9 cellular contexts compared by ENCODE assay signal in the genomic region with DNA sequence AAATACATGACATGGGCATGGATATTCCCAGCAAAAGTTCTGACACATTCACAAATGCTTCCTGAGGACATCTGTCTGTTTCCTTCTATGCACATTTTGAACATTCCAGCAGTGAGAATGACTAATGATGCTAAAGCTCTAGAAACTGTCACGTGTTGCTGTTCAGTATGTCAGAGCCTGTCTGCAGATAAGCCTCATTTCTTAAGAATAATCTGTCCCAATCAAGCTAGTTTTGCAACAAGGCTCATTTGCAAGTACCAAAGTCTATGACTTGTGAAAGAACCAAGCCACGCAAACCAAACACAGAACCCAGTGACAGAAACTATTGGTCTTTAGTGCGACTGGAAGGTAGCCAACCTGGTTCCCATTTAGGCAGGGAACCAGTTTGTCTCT.
DNase-seq lines count a peak whose midpoint lies in the region; ATAC-seq, FAIRE-seq and TF ChIP-seq lines count a peak whose summit lies in the region.
"Had no signal": no experiment of that assay in that cellular context is flagged by ENCODE, and none has a peak within 500 bp of the region (broad histone marks: within the 10 kb centered on the region; RNA-seq: fewer than 3 reads in every experiment).

No MANE protein-coding gene starts in this region.

- H3K36me3 Mint-ChIP-seq in osteocyte (ENCODE audit: unreplicated experiment): peaks cover 1% of the 10 kb centered on the region
- no peaks in the 10 kb centered on the region for H3K36me3 Mint-ChIP-seq in activated CD4-positive, alpha-beta T cell treated with anti-CD3 and anti-CD28 coated beads for 36 hours (ENCODE audit: low read depth)

- intact Hi-C loops in activated CD4-positive, alpha-beta T cell treated with anti-CD3 and anti-CD28 coated beads for 36 hours (cut with DNase I, micrococcal nuclease): no loop called here

- peaks cover 73% of the 10 kb centered on the region for H3K4me1 Mint-ChIP-seq in osteocyte (ENCODE audit: unreplicated experiment)
- H3K4me1 Mint-ChIP-seq in activated CD4-positive, alpha-beta T cell treated with anti-CD3 and anti-CD28 coated beads for 36 hours: peaks cover 21% of the 10 kb centered on the region

- in situ Hi-C loops in Caki2 (cut with HindIII; ENCODE audit: low pct_unique_long_range_greater_than_20kb, low sequenced_read_pairs): no loop called here
- in situ Hi-C loops in GM13977 (cut with MboI; ENCODE audit: low pct_unique_long_range_greater_than_20kb, low sequenced_read_pairs, unreplicated experiment): no loop called here
- in situ Hi-C loops in KBM-7 (cut with MboI; ENCODE audit: low pct_unique_long_range_greater_than_20kb, low sequenced_read_pairs): no loop called here

- peak overlapping the region; percentile 77 for H3K27ac Mint-ChIP-seq in osteocyte (ENCODE audit: unreplicated experiment)
- no peak overlapping the region for H3K27ac Mint-ChIP-seq in activated CD4-positive, alpha-beta T cell treated with anti-CD3 and anti-CD28 coated beads for 36 hours

- CTCF ChIA-PET in activated CD4-positive, alpha-beta T cell treated with anti-CD3 and anti-CD28 coated beads for 36 hours (lab: Charles Lee): interaction anchor here (1.0 to 2.1 kb wide), 4 partner anchors 9 to 142 kb away, joined by 3 to 8 read pairs (median 4); no protein-coding TSS in a partner anchor

- DNase-seq in Caki2 (ENCODE audit: low read depth) (peak; percentile 29), RCC 7860 (ENCODE audit: low spot score) (peak; percentile 81), fibroblast of the aortic adventitia (ENCODE audit: low read depth) (peak; percentile 91), osteocyte (ENCODE audit: extremely low spot score, unreplicated experiment) (no peak), 8988T (no peak), GM13977 (ENCODE audit: low spot score) (no peak), KBM-7 (no peak)
- DNase-seq in activated CD4-positive, alpha-beta T cell treated with anti-CD3 and anti-CD28 coated beads for 36 hours: no peak
- DNase-seq: stimulated activated CD8-positive, alpha-beta memory T cell treated with anti-CD3 and anti-CD28 coated beads, Interleukin-4, amount 100 ng/mL, for 48 hours had no signal

- no peaks in the 10 kb centered on the region for H3K27me3 Mint-ChIP-seq in osteocyte (ENCODE audit: unreplicated experiment)
- H3K27me3 Mint-ChIP-seq in activated CD4-positive, alpha-beta T cell treated with anti-CD3 and anti-CD28 coated beads for 36 hours: no peaks in the 10 kb centered on the region

- POLR2A ChIA-PET in activated CD4-positive, alpha-beta T cell treated with anti-CD3 and anti-CD28 coated beads for 36 hours (lab: Charles Lee): no interaction called here

- no peak overlapping the region for H3K4me3 ChIP-seq in fibroblast of the aortic adventitia (ENCODE audit: low read depth, low read length)

- TF ChIP-seq CTCF in fibroblast of the aortic adventitia (IDR thresholded peaks at IDR 0.05; ENCODE audit: insufficient read depth, low read length): no peak
- no peak for TF ChIP-seq CTCF in osteocyte (IDR thresholded peaks at IDR 0.05)
- TF ChIP-seq CTCF in GM13977 (IDR thresholded peaks at IDR 0.05; ENCODE audit: extremely low read depth, insufficient read depth, missing control alignments): no peak

- peak; percentile 85 for FAIRE-seq in RCC 7860 (lab: Jason Lieb, UNC)

- H3K4me3 Mint-ChIP-seq in osteocyte (ENCODE audit: unreplicated experiment): no peak overlapping the region
- no peak overlapping the region for H3K4me3 Mint-ChIP-seq in activated CD4-positive, alpha-beta T cell treated with anti-CD3 and anti-CD28 coated beads for 36 hours

- H3K9me3 Mint-ChIP-seq in osteocyte (ENCODE audit: unreplicated experiment): no peaks in the 10 kb centered on the region
- H3K9me3 Mint-ChIP-seq in activated CD4-positive, alpha-beta T cell treated with anti-CD3 and anti-CD28 coated beads for 36 hours (ENCODE audit: low read depth): no peaks in the 10 kb centered on the region

- no peak for ATAC-seq in activated CD4-positive, alpha-beta T cell treated with anti-CD3 and anti-CD28 coated beads for 36 hours

Comparison
In these comparisons a context has a peak if more than half of its experiments do, and no peak if none do; other contexts are left out.
1. DNase-seq: peak in Caki2 (single experiment), RCC 7860 (single experiment) and fibroblast of the aortic adventitia (single experiment); none in osteocyte (single experiment), 8988T (single experiment), GM13977 (single experiment), KBM-7 (single experiment) and activated CD4-positive, alpha-beta T cell treated with anti-CD3 and anti-CD28 coated beads for 36 hours (single experiment).